In the genomic region with DNA sequence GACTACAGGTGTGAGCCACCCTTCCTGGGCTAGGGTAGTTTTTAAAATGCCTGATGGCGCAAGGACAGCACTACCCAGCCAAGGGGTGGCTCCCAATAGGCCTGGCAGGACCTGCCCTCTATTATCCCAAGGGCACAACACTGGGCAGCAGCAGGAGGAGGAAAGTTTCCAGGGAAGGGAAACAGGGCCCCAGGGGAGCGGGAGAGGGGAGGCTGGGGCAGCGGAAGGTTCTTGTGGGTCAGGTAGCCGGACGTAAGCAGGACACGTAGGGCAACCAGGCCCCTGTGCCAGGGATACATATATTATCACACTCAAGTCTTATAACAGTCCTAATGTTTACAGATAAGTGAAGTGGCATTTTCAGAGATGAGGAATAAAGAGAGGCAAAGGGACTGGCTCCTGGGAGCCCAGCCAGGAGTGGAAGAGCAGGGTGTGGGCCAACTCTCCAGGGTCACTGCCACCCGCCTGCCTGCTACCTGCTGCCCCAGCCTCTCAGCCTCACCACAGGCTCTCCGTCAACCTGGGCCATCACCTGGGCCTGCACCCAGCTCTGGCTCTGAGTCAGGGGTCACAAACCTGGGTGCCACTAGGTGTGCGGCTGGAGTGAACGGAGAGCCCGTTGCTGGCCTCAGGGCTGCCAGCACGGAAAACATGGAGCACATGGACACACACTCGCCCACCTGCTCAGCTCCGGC, we compare ENCODE assay signal across 32 cellular contexts.
A peak's percentile ranks its signal among the peaks of the same experiment; 100 is the strongest.
DNase-seq lines count a peak whose midpoint lies in the region; ATAC-seq, FAIRE-seq and TF ChIP-seq lines count a peak whose summit lies in the region.
"Had no signal": no experiment of that assay in that cellular context is flagged by ENCODE, and none has a peak within 500 bp of the region (broad histone marks: within the 10 kb centered on the region; RNA-seq: fewer than 3 reads in every experiment).

No MANE protein-coding gene starts in this region.

- H3K27ac ChIP-seq in HepG2 (ENCODE audit: extremely low read length, insufficient read depth, low read length) (no peak overlapping the region), stomach (peak overlapping the region in 1 of 5 donors; percentile 43)
- H3K27ac ChIP-seq: A549, brain microvascular endothelial cell, gastrocnemius medialis, neutrophil, sigmoid colon, transverse colon had no signal

- no peak for TF ChIP-seq POLR2A in HepG2 (IDR thresholded peaks at IDR 0.05; ENCODE audit: insufficient read depth in 1 of 2, low read depth in 2 of 2, low read length in 2 of 2)
- no peak for TF ChIP-seq POLR2A in stomach (IDR thresholded peaks at IDR 0.05)
- TF ChIP-seq POLR2A in H54 (IDR thresholded peaks at IDR 0.05; ENCODE audit: low read depth, low read length) = no peak

- no peaks in the 10 kb centered on the region for H3K27me3 ChIP-seq in HepG2 (ENCODE audit: control insufficient read depth in 1 of 2, insufficient read depth in 2 of 2, low read length in 2 of 2)
- peaks cover 0 to 15% (median 0%) of the 10 kb centered on the region in 3 donors for H3K27me3 ChIP-seq in stomach
- H3K27me3 ChIP-seq: gastrocnemius medialis, transverse colon had no signal

- no peak overlapping the region for H3K27ac Mint-ChIP-seq in activated naive CD4-positive, alpha-beta T cell treated with anti-CD3 and anti-CD28 coated beads for 36 hours
- H3K27ac Mint-ChIP-seq: activated CD4-positive, alpha-beta memory T cell treated with anti-CD3 and anti-CD28 coated beads for 36 hours; activated naive CD4-positive, alpha-beta T cell treated with anti-CD3 and anti-CD28 coated beads, Interleukin-2, amount 50 U/mL, for 24 hours; activated T-helper 17 cell treated with anti-CD3 and anti-CD28 coated beads, Interleukin-2, amount 50 U/mL, for 72 hours; CD4-positive, CD25-positive, alpha-beta regulatory T cell; stimulated activated effector memory CD8-positive, alpha-beta T cell treated with anti-CD3 and anti-CD28 coated beads, Interleukin-12 subunit alpha, Interleukin-12 subunit beta, amount 100 ng/mL, for 72 hours; T-helper 2 cell treated with Interferon-gamma antibody and Interleukin-4, amounts not matched to agents 5 μg/mL and 100 μg/mL, for 36 hours had no signal

- H3K9ac ChIP-seq in HepG2 (ENCODE audit: insufficient read depth, low read depth, low read length) = no peak overlapping the region

- no peaks in the 10 kb centered on the region for H4K20me1 ChIP-seq in HepG2 (ENCODE audit: insufficient read depth, low read length)

- DNase-seq in NCI-H2196 (lab: John Stamatoyannopoulos, UW; ENCODE audit: unreplicated experiment) (peak; percentile 37), cardiac septum (ENCODE audit: low spot score) (peak; percentile 74), HepG2 (ENCODE audit: low spot score) (no peak), stomach (peak; percentile 74), H54 (ENCODE audit: insufficient read length, low spot score) (no peak), NCI-H1105 treated with DMSO at 0.1 percent for 48 hours (lab: John Stamatoyannopoulos, UW) (no peak), NCI-H2081 (lab: John Stamatoyannopoulos, UW) (no peak)
- no peak for DNase-seq in activated naive CD4-positive, alpha-beta T cell treated with anti-CD3 and anti-CD28 coated beads for 36 hours
- DNase-seq: activated CD4-positive, alpha-beta memory T cell treated with anti-CD3 and anti-CD28 coated beads for 36 hours; activated CD4-positive, CD25-positive, alpha-beta regulatory T cell treated with anti-CD3 and anti-CD28 coated beads, Interleukin-2, amount 50 U/mL, for 72 hours; activated CD8-positive, alpha-beta memory T cell treated with anti-CD3 and anti-CD28 coated beads, Interleukin-2, amount 50 U/mL, for 4 hours; AML-193; amygdala; brain microvascular endothelial cell; Calu3; CD4-positive, CD25-positive, alpha-beta regulatory T cell; DND-41; gastrocnemius medialis; GF-D8; hypothalamus; NCI-H187; NCI-H226; NCI-H526 treated with DMSO at 0.1 percent for 48 hours; sigmoid colon; stimulated activated CD4-positive, alpha-beta T cell treated with anti-CD3 and anti-CD28 coated beads, Interleukin-15, amount 100 ng/mL, for 24 hours; transverse colon had no signal

- in situ Hi-C loops in HepG2 (cut with HindIII; ENCODE audit: extremely low pct_ligation_motif_present, low pct_unique_long_range_greater_than_20kb) = no loop called here

- BruUV-seq in HepG2 (replicated peaks; lab: Mats Ljungman, UMichigan) = no TSS peak

- H3K4me1 ChIP-seq in HepG2 (ENCODE audit: insufficient read depth, low read length) (no peaks in the 10 kb centered on the region), stomach (peaks cover 7 to 23% (median 22%) of the 10 kb centered on the region in 4 donors)
- H3K4me1 ChIP-seq: A549 had no signal

- H3K36me3 ChIP-seq in HepG2 (replicated peaks in 1 of 2; ENCODE audit: control insufficient read depth in 1 of 2, insufficient read depth in 2 of 2, low read length in 2 of 2) (peaks cover 29 to 64% of the 10 kb centered on the region in 2 experiments; a peak in 4 of 5 replicates), stomach (peaks cover 0 to 17% (median 1%) of the 10 kb centered on the region in 4 donors)
- H3K36me3 ChIP-seq: brain microvascular endothelial cell, neutrophil, sigmoid colon, transverse colon had no signal

- CTCF ChIA-PET in HepG2 (lab: Yijun Ruan, JAX; ENCODE audit: low intra/inter-chr PET ratio, low total read pairs) = no interaction called here
- CTCF ChIA-PET in activated naive CD4-positive, alpha-beta T cell treated with anti-CD3 and anti-CD28 coated beads for 36 hours (lab: Charles Lee) = no interaction called here

- TF ChIP-seq EP300 in HepG2 (IDR thresholded peaks at IDR 0.05; ENCODE audit: low read depth in 2 of 2, low read length in 2 of 2) (no peak), HepG2 (CRISPR knock-in tag; IDR thresholded peaks at IDR 0.05; ENCODE audit: borderline replicate concordance) (no peak), stomach (IDR thresholded peaks at IDR 0.05) (no peak)

- peaks cover under 1% of the 10 kb centered on the region for H3K27me3 Mint-ChIP-seq in activated naive CD4-positive, alpha-beta T cell treated with anti-CD3 and anti-CD28 coated beads for 36 hours (ENCODE audit: low read depth)

- POLR2A ChIA-PET in HepG2 (lab: Yijun Ruan, JAX) = no interaction called here

- no peak for TF ChIP-seq RAD21 in HepG2 (CRISPR knock-in tag; IDR thresholded peaks at IDR 0.05)

- H3K4me3 Mint-ChIP-seq in activated naive CD4-positive, alpha-beta T cell treated with anti-CD3 and anti-CD28 coated beads for 36 hours = no peak overlapping the region
- H3K4me3 Mint-ChIP-seq: activated CD4-positive, alpha-beta memory T cell treated with anti-CD3 and anti-CD28 coated beads for 36 hours; activated naive CD4-positive, alpha-beta T cell treated with anti-CD3 and anti-CD28 coated beads, Interleukin-2, amount 50 U/mL, for 24 hours; activated T-helper 17 cell treated with anti-CD3 and anti-CD28 coated beads, Interleukin-2, amount 50 U/mL, for 72 hours; CD4-positive, CD25-positive, alpha-beta regulatory T cell; stimulated activated effector memory CD8-positive, alpha-beta T cell treated with anti-CD3 and anti-CD28 coated beads, Interleukin-12 subunit alpha, Interleukin-12 subunit beta, amount 100 ng/mL, for 72 hours; T-helper 2 cell treated with Interferon-gamma antibody and Interleukin-4, amounts not matched to agents 5 μg/mL and 100 μg/mL, for 36 hours had no signal

- H3K79me2 ChIP-seq in HepG2 (ENCODE audit: insufficient read depth, low read length) = no peaks in the 10 kb centered on the region

- no peak for TF ChIP-seq CTCF in HepG2 (CRISPR knock-in tag; IDR thresholded peaks at IDR 0.05)
- no peak for TF ChIP-seq CTCF in stomach (IDR thresholded peaks at IDR 0.05)

- H3K4me3 ChIP-seq in HepG2 (replicated peaks in 1 of 3; ENCODE audit: insufficient read depth in 1 of 3, low read depth in 2 of 3, low read length in 3 of 3) (no peak overlapping the region), stomach (no peak overlapping the region)
- H3K4me3 ChIP-seq: A549, gastrocnemius medialis, sigmoid colon, transverse colon had no signal

- H3K4me1 Mint-ChIP-seq in activated naive CD4-positive, alpha-beta T cell treated with anti-CD3 and anti-CD28 coated beads for 36 hours (ENCODE audit: low read depth) = peaks cover 4% of the 10 kb centered on the region
- H3K4me1 Mint-ChIP-seq: activated naive CD4-positive, alpha-beta T cell treated with anti-CD3 and anti-CD28 coated beads, Interleukin-2, amount 50 U/mL, for 24 hours; activated T-helper 17 cell treated with anti-CD3 and anti-CD28 coated beads, Interleukin-2, amount 50 U/mL, for 72 hours; stimulated activated effector memory CD8-positive, alpha-beta T cell treated with anti-CD3 and anti-CD28 coated beads, Interleukin-12 subunit alpha, Interleukin-12 subunit beta, amount 100 ng/mL, for 72 hours had no signal

- FAIRE-seq in HepG2 (lab: Jason Lieb, UNC) (no peak), H54 (lab: Jason Lieb, UNC) (no peak)
- FAIRE-seq: A549 had no signal

- intact Hi-C loops in cardiac septum (cut with DNase I) (no loop called here), HepG2 (cut with micrococcal nuclease; ENCODE audit: unreplicated experiment) (no loop called here), stomach (cut with DNase I; ENCODE audit: low total_unique reads) (no loop called here)
- intact Hi-C loops in activated naive CD4-positive, alpha-beta T cell treated with anti-CD3 and anti-CD28 coated beads for 36 hours (cut with micrococcal nuclease) = no loop called here

- no peak overlapping the region for H2AFZ ChIP-seq in HepG2 (ENCODE audit: low read length)

- 98% methylated on average over 13 of the region's 14 CpGs for WGBS in HepG2 (ENCODE audit: low lambda C conversion rate)
- WGBS in stomach, 5 donors = 43 to 66% (median 56%) methylated on average over 10 to 14 of the region's 14 CpGs

- H3K36me3 Mint-ChIP-seq in activated naive CD4-positive, alpha-beta T cell treated with anti-CD3 and anti-CD28 coated beads for 36 hours (ENCODE audit: low read depth) = no peaks in the 10 kb centered on the region
- H3K36me3 Mint-ChIP-seq: activated CD4-positive, alpha-beta memory T cell treated with anti-CD3 and anti-CD28 coated beads for 36 hours; activated naive CD4-positive, alpha-beta T cell treated with anti-CD3 and anti-CD28 coated beads, Interleukin-2, amount 50 U/mL, for 24 hours; CD4-positive, CD25-positive, alpha-beta regulatory T cell; stimulated activated effector memory CD8-positive, alpha-beta T cell treated with anti-CD3 and anti-CD28 coated beads, Interleukin-12 subunit alpha, Interleukin-12 subunit beta, amount 100 ng/mL, for 72 hours had no signal

- H3K4me2 ChIP-seq in HepG2 (ENCODE audit: low read depth, low read length) = no peak overlapping the region
- H3K4me2 ChIP-seq: A549 had no signal

- peaks cover 2% of the 10 kb centered on the region for H3K9me3 Mint-ChIP-seq in activated naive CD4-positive, alpha-beta T cell treated with anti-CD3 and anti-CD28 coated beads for 36 hours
- H3K9me3 Mint-ChIP-seq: activated naive CD4-positive, alpha-beta T cell treated with anti-CD3 and anti-CD28 coated beads, Interleukin-2, amount 50 U/mL, for 24 hours; activated T-helper 17 cell treated with anti-CD3 and anti-CD28 coated beads, Interleukin-2, amount 50 U/mL, for 72 hours; stimulated activated effector memory CD8-positive, alpha-beta T cell treated with anti-CD3 and anti-CD28 coated beads, Interleukin-12 subunit alpha, Interleukin-12 subunit beta, amount 100 ng/mL, for 72 hours; T-helper 2 cell treated with Interferon-gamma antibody and Interleukin-4, amounts not matched to agents 5 μg/mL and 100 μg/mL, for 36 hours had no signal

- H3K9me3 ChIP-seq in HepG2 (ENCODE audit: low read length) = no peaks in the 10 kb centered on the region
- H3K9me3 ChIP-seq in stomach = peaks cover 0 to 7% (median 1%) of the 10 kb centered on the region in 4 donors
- H3K9me3 ChIP-seq: gastrocnemius medialis, neutrophil, sigmoid colon, transverse colon had no signal

- no peak for ATAC-seq in HepG2
- ATAC-seq: A549; activated T-helper 17 cell treated with anti-CD3 and anti-CD28 coated beads, Interleukin-2, amount 50 U/mL, for 72 hours; gastrocnemius medialis; stimulated activated effector memory CD8-positive, alpha-beta T cell treated with anti-CD3 and anti-CD28 coated beads, Interleukin-12 subunit alpha, Interleukin-12 subunit beta, amount 100 ng/mL, for 72 hours had no signal

Comparison
In these comparisons a context has a peak if more than half of its experiments do, and no peak if none do; other contexts are left out.
1. DNase-seq: peak in NCI-H2196 (single experiment), cardiac septum (single experiment) and stomach (single experiment); none in HepG2 (single experiment), H54 (single experiment), NCI-H1105 treated with DMSO at 0.1 percent for 48 hours (single experiment), NCI-H2081 (0 of 2) and activated naive CD4-positive, alpha-beta T cell treated with anti-CD3 and anti-CD28 coated beads for 36 hours (single experiment).